ENCODE assay signal across 7 cellular contexts in the genomic region with DNA sequence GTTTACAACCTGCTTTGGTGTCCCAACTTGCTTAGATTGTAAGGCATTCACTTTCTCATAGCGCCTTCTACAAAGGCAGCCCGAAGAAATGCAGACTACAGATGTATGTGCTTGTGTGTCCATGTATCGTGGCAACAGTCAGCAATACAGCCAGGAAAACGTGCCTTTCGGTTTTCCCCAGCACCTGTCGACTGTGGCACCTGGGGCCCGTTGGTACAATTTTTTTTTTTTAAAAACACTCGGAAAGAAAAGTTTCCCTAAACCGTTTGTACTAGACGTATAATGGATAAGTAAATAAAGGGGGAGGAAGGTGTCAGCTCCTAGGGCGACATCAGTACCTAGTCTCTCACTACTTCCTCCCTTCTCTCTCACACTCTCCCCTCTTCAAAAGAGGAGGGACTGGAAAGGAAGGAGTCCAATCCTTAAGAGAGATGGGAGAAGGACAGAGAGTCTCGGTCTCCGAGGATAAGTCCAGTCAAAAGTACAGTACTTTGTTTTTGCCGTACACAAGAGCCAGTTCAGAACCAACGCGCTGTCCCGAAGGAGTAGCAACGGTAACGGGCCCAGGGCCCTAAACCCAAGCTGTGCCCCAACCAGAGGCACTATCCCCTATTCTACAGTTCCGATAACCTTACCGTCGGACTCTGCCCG. TPM values are rescaled to one million over a fixed set of nuclear protein-coding genes. Genes with fewer than 3 reads are reported as not detected.
A peak's percentile ranks its signal among the peaks of the same experiment; 100 is the strongest.
DNase-seq lines count a peak whose midpoint lies in the region; ATAC-seq and TF ChIP-seq lines count a peak whose summit lies in the region.

No MANE protein-coding gene starts in this region.

- peak overlapping the region; percentile 90 for H3K4me2 ChIP-seq in Loucy (ENCODE audit: low read depth, low read length, poor library complexity, severe bottlenecking)

- peaks cover 96% of the 10 kb centered on the region for H3K79me2 ChIP-seq in Loucy (ENCODE audit: insufficient read depth, low read length)

- H3K27me3 Mint-ChIP-seq in central memory CD8-positive, alpha-beta T cell: no peaks in the 10 kb centered on the region

- H3K4me3 ChIP-seq in H7 (ENCODE audit: insufficient read depth, low read depth, low read length): peak overlapping the region; percentile 65
- peak overlapping the region; percentile 93 for H3K4me3 ChIP-seq in Loucy (ENCODE audit: low read length, poor library complexity, severe bottlenecking)

- peaks cover 20% of the 10 kb centered on the region for H3K4me1 Mint-ChIP-seq in central memory CD8-positive, alpha-beta T cell

- peak; percentile 15 for ATAC-seq in central memory CD8-positive, alpha-beta T cell (replicated peaks; ENCODE audit: extremely low read depth, poor library complexity, severe bottlenecking)

- no peak overlapping the region for H3K27ac Mint-ChIP-seq in central memory CD8-positive, alpha-beta T cell (ENCODE audit: low read depth)

- H3K36me3 ChIP-seq in H7 (replicated peaks; ENCODE audit: control insufficient read depth, insufficient read depth, low read length) (peaks cover 7% of the 10 kb centered on the region), Loucy (ENCODE audit: insufficient read depth, low read length) (peaks cover 24% of the 10 kb centered on the region)

- H2AFZ ChIP-seq in Loucy (ENCODE audit: low read length): peak overlapping the region; percentile 73

- H3K4me3 Mint-ChIP-seq in central memory CD8-positive, alpha-beta T cell: no peak overlapping the region

- DNase-seq in GM04504 (ENCODE audit: low read depth): peak; percentile 35
- peak; percentile 42 for DNase-seq in H7
- DNase-seq in SW 1271 (lab: John Stamatoyannopoulos, UW): peak; percentile 35 to 68
- peak; percentile 15 to 51 for DNase-seq in central memory CD8-positive, alpha-beta T cell (ENCODE audit: low spot score in 2 of 2)
- peak; percentile 30 for DNase-seq in stromal cell of bone marrow (ENCODE audit: low read depth)

- H3K27me3 ChIP-seq in H7 (ENCODE audit: control insufficient read depth, insufficient read depth, low read length) (no peaks in the 10 kb centered on the region), Loucy (ENCODE audit: insufficient read depth, low read length, poor library complexity, severe bottlenecking) (no peaks in the 10 kb centered on the region), layer of hippocampus (ENCODE audit: control insufficient read depth, insufficient read depth, low read length) (no peaks in the 10 kb centered on the region)

- H3K36me3 Mint-ChIP-seq in central memory CD8-positive, alpha-beta T cell (ENCODE audit: insufficient read depth): peaks cover 40% of the 10 kb centered on the region

- no peaks in the 10 kb centered on the region for H3K9me3 Mint-ChIP-seq in central memory CD8-positive, alpha-beta T cell

- H3K9me3 ChIP-seq in Loucy (ENCODE audit: insufficient read depth, low read depth, low read length): no peaks in the 10 kb centered on the region

- peaks cover 70% of the 10 kb centered on the region for H4K20me1 ChIP-seq in Loucy (ENCODE audit: insufficient read depth, low read length, poor library complexity, severe bottlenecking)

- H3F3A ChIP-seq in Loucy (ENCODE audit: low read depth): no peaks in the 10 kb centered on the region

- no peak for TF ChIP-seq CTCF in Loucy (conservative IDR thresholded peaks at IDR 0.05; ENCODE audit: low read length)

- peaks cover 38% of the 10 kb centered on the region for H3K4me1 ChIP-seq in Loucy (ENCODE audit: insufficient read depth, low read length, poor library complexity, severe bottlenecking)

- H3K9ac ChIP-seq in Loucy (ENCODE audit: low read depth, low read length, poor library complexity, severe bottlenecking): peak overlapping the region; percentile 98

- H3K9me2 ChIP-seq in Loucy (replicated peaks; ENCODE audit: low read depth, low read length): no peaks in the 10 kb centered on the region

- peak overlapping the region; percentile 97 for H3K27ac ChIP-seq in layer of hippocampus (ENCODE audit: low read depth, low read length)

RNA-seq across cellular contexts. Expression of a gene that starts 0.8 kb away (rescaled TPM):
- total RNA-seq in H7 (2014; rRNA removed; shearing (Covaris generic)): 23.5 and 26.8 TPM in 2 replicates

Comparison
In these comparisons a context has a peak if more than half of its experiments do, and no peak if none do; other contexts are left out.
1. Peak in every context shown above with its lines: DNase-seq, ATAC-seq, H3K4me3 ChIP-seq and H3K27ac ChIP-seq.